Comparison of ENCODE assay signal across 9 cellular contexts in genomic region chr4:54840992-54841768, GRCh38.
DNase-seq lines count a peak whose midpoint lies in the region; ATAC-seq and TF ChIP-seq lines count a peak whose summit lies in the region.
"Had no signal": no experiment of that assay in that cellular context is flagged by ENCODE, and none has a peak within 500 bp of the region (broad histone marks: within the 10 kb centered on the region; RNA-seq: fewer than 3 reads in every experiment).

No MANE protein-coding gene starts in this region.

- DNase-seq in caudate nucleus (lab: John Stamatoyannopoulos, UW): peak in 34 of 61 donors; percentile 2 to 39 (median 10)
- DNase-seq in neural crest cell (ENCODE audit: low read depth, low spot score): no peak
- DNase-seq in NCI-H2081 (lab: John Stamatoyannopoulos, UW): no peak
- DNase-seq in GM13976 (ENCODE audit: low spot score): no peak
- no peak for DNase-seq in AML-193 (lab: John Stamatoyannopoulos, UW)
- DNase-seq: NCI-H1436 treated with DMSO at 0.1 percent for 48 hours had no signal

- no peak overlapping the region for H3K27ac ChIP-seq in caudate nucleus (ENCODE audit: low read depth, low read length)

- no peaks in the 10 kb centered on the region for H3K9me3 Mint-ChIP-seq in neural crest cell

- H3K4me1 Mint-ChIP-seq in neural crest cell: peaks cover 23% of the 10 kb centered on the region

- TF ChIP-seq CTCF in LNCAP (IDR thresholded peaks at IDR 0.05) (peak; percentile 32; the same call in 1 of the 2 replicates), neural crest cell (conservative IDR thresholded peaks at IDR 0.05) (no peak), GM13976 (IDR thresholded peaks at IDR 0.05; ENCODE audit: borderline replicate concordance, control extremely low read depth, extremely low read depth, insufficient read depth, missing control alignments) (no peak)

- in situ Hi-C loops in GM13976 (cut with MboI; ENCODE audit: low sequenced_read_pairs, unreplicated experiment): no loop called here

- no peaks in the 10 kb centered on the region for H3K27me3 Mint-ChIP-seq in neural crest cell (ENCODE audit: low read depth)

- ATAC-seq in GM18511 (IDR thresholded peaks at IDR 0.05; ENCODE audit: unreplicated experiment): peak; percentile 64
- ATAC-seq in GM18858 (IDR thresholded peaks at IDR 0.05; ENCODE audit: unreplicated experiment): no peak

- no peak overlapping the region for H3K4me3 Mint-ChIP-seq in neural crest cell

- H3K27ac Mint-ChIP-seq in neural crest cell (ENCODE audit: unreplicated experiment): peak overlapping the region; percentile 79

- H3K36me3 Mint-ChIP-seq in neural crest cell (ENCODE audit: low read depth): no peaks in the 10 kb centered on the region

Comparison
In these comparisons a context has a peak if more than half of its experiments do, and no peak if none do; other contexts are left out.
1. DNase-seq: peak in caudate nucleus (34 of 61); none in neural crest cell (single experiment), NCI-H2081 (0 of 2), GM13976 (single experiment) and AML-193 (0 of 2).